Comparison of ENCODE assay signal across 27 cellular contexts in the genomic region with DNA sequence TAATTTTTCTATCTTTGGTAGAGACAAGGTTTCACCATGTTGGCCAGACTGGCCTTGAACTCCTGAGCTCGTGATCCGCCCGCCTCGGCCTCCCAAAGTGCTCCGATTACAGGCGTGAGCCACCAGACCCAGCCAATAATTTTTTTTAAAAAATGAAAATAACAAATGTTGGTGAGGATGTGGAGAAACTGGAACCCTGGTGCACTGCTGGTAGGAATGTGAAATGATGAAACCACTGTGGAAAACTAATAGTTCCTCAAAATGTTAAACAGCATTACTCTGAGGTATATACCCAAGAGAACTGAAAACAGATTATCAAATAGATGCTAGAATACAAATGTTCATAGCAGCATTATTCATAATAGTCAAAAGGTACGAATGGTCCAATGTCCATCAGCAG. TPM values are rescaled to one million over a fixed set of nuclear protein-coding genes. Genes with fewer than 3 reads are reported as not detected.
DNase-seq lines count a peak whose midpoint lies in the region; ATAC-seq and TF ChIP-seq lines count a peak whose summit lies in the region.
"Had no signal": no experiment of that assay in that cellular context is flagged by ENCODE, and none has a peak within 500 bp of the region (broad histone marks: within the 10 kb centered on the region; RNA-seq: fewer than 3 reads in every experiment).

No MANE protein-coding gene starts in this region.

- H3K36me3 Mint-ChIP-seq in type B pancreatic cell = no peaks in the 10 kb centered on the region
- no peaks in the 10 kb centered on the region for H3K36me3 Mint-ChIP-seq in nephron progenitor cell (ENCODE audit: low read depth)
- H3K36me3 Mint-ChIP-seq: activated naive CD8-positive, alpha-beta T cell treated with anti-CD3 and anti-CD28 coated beads for 36 hours; natural killer cell had no signal

- H3K4me3 Mint-ChIP-seq in type B pancreatic cell (no peak overlapping the region), nephron progenitor cell (no peak overlapping the region)
- H3K4me3 Mint-ChIP-seq: activated CD4-positive, alpha-beta memory T cell treated with anti-CD3 and anti-CD28 coated beads, Interleukin-2, amount 10 ng/mL, durations not matched to agents 7 days and 5 days; activated naive CD8-positive, alpha-beta T cell treated with anti-CD3 and anti-CD28 coated beads for 36 hours; central memory CD8-positive, alpha-beta T cell had no signal

- H3K9me3 Mint-ChIP-seq in type B pancreatic cell (no peaks in the 10 kb centered on the region), nephron progenitor cell (no peaks in the 10 kb centered on the region)
- H3K9me3 Mint-ChIP-seq: activated CD4-positive, alpha-beta memory T cell treated with anti-CD3 and anti-CD28 coated beads, Interleukin-2, amount 10 ng/mL, durations not matched to agents 7 days and 5 days; activated naive CD8-positive, alpha-beta T cell treated with anti-CD3 and anti-CD28 coated beads for 36 hours; central memory CD8-positive, alpha-beta T cell; natural killer cell had no signal

- H3K36me3 ChIP-seq in SK-N-SH (replicated peaks in 1 of 2; ENCODE audit: control insufficient read depth in 1 of 2, insufficient read depth in 2 of 2, low read length in 1 of 2) = no peaks in the 10 kb centered on the region
- H3K36me3 ChIP-seq: BLaER1, gastroesophageal sphincter, left lung had no signal

- no peak overlapping the region for H3K9ac ChIP-seq in SK-N-SH
- H3K9ac ChIP-seq: BLaER1 had no signal

- no peak overlapping the region for H3K27ac Mint-ChIP-seq in type B pancreatic cell
- H3K27ac Mint-ChIP-seq in nephron progenitor cell = no peak overlapping the region
- H3K27ac Mint-ChIP-seq: activated CD4-positive, alpha-beta memory T cell treated with anti-CD3 and anti-CD28 coated beads, Interleukin-2, amount 10 ng/mL, durations not matched to agents 7 days and 5 days; activated naive CD8-positive, alpha-beta T cell treated with anti-CD3 and anti-CD28 coated beads for 36 hours had no signal

- no peaks in the 10 kb centered on the region for H3K27me3 Mint-ChIP-seq in type B pancreatic cell
- peaks cover 3% of the 10 kb centered on the region for H3K27me3 Mint-ChIP-seq in nephron progenitor cell (ENCODE audit: low read depth, poor library complexity)
- H3K27me3 Mint-ChIP-seq: activated CD4-positive, alpha-beta memory T cell treated with anti-CD3 and anti-CD28 coated beads, Interleukin-2, amount 10 ng/mL, durations not matched to agents 7 days and 5 days; activated naive CD8-positive, alpha-beta T cell treated with anti-CD3 and anti-CD28 coated beads for 36 hours; central memory CD8-positive, alpha-beta T cell had no signal

- in situ Hi-C loops in astrocyte of the cerebellum (cut with HindIII; ENCODE audit: low sequenced_read_pairs) = no loop called here

- H3F3A ChIP-seq in SK-N-SH (replicated peaks; ENCODE audit: insufficient read depth) = peaks cover 35% of the 10 kb centered on the region

- CTCF ChIA-PET in SK-N-SH (lab: Yijun Ruan, JAX) = no interaction called here

- WGBS in SK-N-SH (ENCODE audit: low lambda C conversion rate) = 96% methylated on average over 7 of the region's 7 CpGs

- no peak for DNase-seq in SK-N-SH
- no peak for DNase-seq in astrocyte of the cerebellum (ENCODE audit: low read depth)
- DNase-seq in fibroblast of the aortic adventitia (ENCODE audit: low read depth) = no peak
- DNase-seq in type B pancreatic cell (ENCODE audit: extremely low spot score, unreplicated experiment) = no peak
- no peak for DNase-seq in nephron progenitor cell
- DNase-seq in A172 (ENCODE audit: low spot score) = no peak
- no peak for DNase-seq in foreskin melanocyte
- DNase-seq: activated CD4-positive, alpha-beta memory T cell treated with anti-CD3 and anti-CD28 coated beads, Interleukin-2, amount 10 ng/mL, durations not matched to agents 7 days and 5 days; activated naive CD8-positive, alpha-beta T cell treated with anti-CD3 and anti-CD28 coated beads for 36 hours; Caco-2; DMS79 treated with DMSO at 0.1 percent for 48 hours; dorsolateral prefrontal cortex; hypothalamus; left lung; natural killer cell; NCI-H1417 treated with DMSO at 0.1 percent for 48 hours; NCI-H2081 treated with DMSO at 0.1 percent for 48 hours; NCI-H345; NCI-H82; PC-9; posterior cingulate gyrus; SHP77 treated with DMSO at 0.1 percent for 48 hours had no signal

- no peaks in the 10 kb centered on the region for H3K27me3 ChIP-seq in SK-N-SH (ENCODE audit: insufficient read depth)
- H3K27me3 ChIP-seq: BLaER1, dorsolateral prefrontal cortex, gastroesophageal sphincter, left lung had no signal

- no peaks in the 10 kb centered on the region for H3K9me2 ChIP-seq in SK-N-SH

- peaks cover 12% of the 10 kb centered on the region for H3K4me1 Mint-ChIP-seq in type B pancreatic cell (ENCODE audit: unreplicated experiment)
- H3K4me1 Mint-ChIP-seq in nephron progenitor cell = peaks cover 11% of the 10 kb centered on the region
- H3K4me1 Mint-ChIP-seq: central memory CD8-positive, alpha-beta T cell; natural killer cell had no signal

- no peaks in the 10 kb centered on the region for H3K9me3 ChIP-seq in SK-N-SH
- H3K9me3 ChIP-seq: BLaER1, Caco-2, gastroesophageal sphincter, left lung had no signal

- no peak for TF ChIP-seq RAD21 in SK-N-SH (IDR thresholded peaks at IDR 0.05; ENCODE audit: low read length)

- H3K4me3 ChIP-seq in SK-N-SH (ENCODE audit: low read depth in 2 of 2, low read length in 1 of 2) (no peak overlapping the region), astrocyte of the cerebellum (ENCODE audit: low read depth, low read length) (no peak overlapping the region), fibroblast of the aortic adventitia (ENCODE audit: low read depth, low read length) (no peak overlapping the region)
- H3K4me3 ChIP-seq: BLaER1, dorsolateral prefrontal cortex, gastroesophageal sphincter, GM12878, left lung, PC-9 had no signal

- ATAC-seq in SK-N-SH treated with all-trans-retinoic acid at 6 μM for 48 hours = no peak
- ATAC-seq: gastroesophageal sphincter, GM12878, left lung, natural killer cell had no signal

- no peaks in the 10 kb centered on the region for H4K20me1 ChIP-seq in SK-N-SH (ENCODE audit: insufficient read depth)
- H4K20me1 ChIP-seq: BLaER1 had no signal

- POLR2A ChIA-PET in SK-N-SH (lab: Yijun Ruan, JAX) = no interaction called here

- H3K27ac ChIP-seq in SK-N-SH (ENCODE audit: low read depth in 2 of 2, low read length in 1 of 2) = no peak overlapping the region
- H3K27ac ChIP-seq: BLaER1 had no signal

- H3K79me2 ChIP-seq in SK-N-SH (ENCODE audit: insufficient read depth) = no peaks in the 10 kb centered on the region

- no peak overlapping the region for H3K4me2 ChIP-seq in SK-N-SH
- H3K4me2 ChIP-seq: BLaER1, PC-9 had no signal

- no peak overlapping the region for H2AFZ ChIP-seq in SK-N-SH (ENCODE audit: low read depth)
- H2AFZ ChIP-seq: PC-9 had no signal

- peaks cover 6 to 24% of the 10 kb centered on the region in 2 experiments; a peak in 3 of 4 replicates for H3K4me1 ChIP-seq in SK-N-SH (ENCODE audit: control insufficient read depth in 1 of 2, insufficient read depth in 2 of 2, low read depth in 1 of 2, low read length in 1 of 2)

- no peak for TF ChIP-seq EP300 in SK-N-SH (IDR thresholded peaks at IDR 0.05; ENCODE audit: borderline replicate concordance in 1 of 2, low read depth in 1 of 2, low read length in 1 of 2)

- TF ChIP-seq CTCF in SK-N-SH (IDR thresholded peaks at IDR 0.05) (peak; percentile 45), astrocyte of the cerebellum (IDR thresholded peaks at IDR 0.05; ENCODE audit: low read depth, low read length, missing control alignments) (peak; percentile 16), fibroblast of the aortic adventitia (IDR thresholded peaks at IDR 0.05; ENCODE audit: insufficient read depth, low read length) (peak; percentile 29), type B pancreatic cell (conservative IDR thresholded peaks at IDR 0.05) (peak; percentile 48), nephron progenitor cell (IDR thresholded peaks at IDR 0.05) (no peak)

TF ChIP-seq in SK-N-SH treated with all-trans-retinoic acid at 6 μM for 48 hours, 23 proteins besides CTCF, POLR2A, EP300 and RAD21 (continues in another document):
- TF ChIP-seq GLIS3 (CRISPR knock-in tag; IDR thresholded peaks at IDR 0.05) = no peak
- TF ChIP-seq ARNTL (CRISPR knock-in tag; IDR thresholded peaks at IDR 0.05; ENCODE audit: borderline replicate concordance, low read depth) = no peak
- TF ChIP-seq RARB (CRISPR knock-in tag; IDR thresholded peaks at IDR 0.05) = no peak
- TF ChIP-seq ZC3H10 (CRISPR knock-in tag; IDR thresholded peaks at IDR 0.05) = no peak
- TF ChIP-seq CSDC2 (CRISPR knock-in tag; IDR thresholded peaks at IDR 0.05) = no peak
- no peak for TF ChIP-seq ZFP30 (CRISPR knock-in tag; IDR thresholded peaks at IDR 0.05)
- TF ChIP-seq ESRRG (CRISPR knock-in tag; IDR thresholded peaks at IDR 0.05) = no peak
- TF ChIP-seq ZNF565 (CRISPR knock-in tag; conservative IDR thresholded peaks at IDR 0.05; ENCODE audit: low read depth) = no peak
- TF ChIP-seq TCF4 (CRISPR knock-in tag; IDR thresholded peaks at IDR 0.05; ENCODE audit: borderline replicate concordance) = no peak
- TF ChIP-seq ISL1 (CRISPR knock-in tag; IDR thresholded peaks at IDR 0.05) = no peak
- no peak for TF ChIP-seq SNAI2 (CRISPR knock-in tag; IDR thresholded peaks at IDR 0.05)
- TF ChIP-seq PPARA (CRISPR knock-in tag; IDR thresholded peaks at IDR 0.05; ENCODE audit: borderline replicate concordance) = no peak
- TF ChIP-seq ZNF70 (CRISPR knock-in tag; IDR thresholded peaks at IDR 0.05) = no peak

RNA-seq across cellular contexts. Expression of gene YWHAG, which starts 23.0 kb away (rescaled TPM):
- 60.4 and 78.0 TPM in 2 replicates for polyA plus RNA-seq in SK-N-SH (2012; rRNA removed)
- polyA plus RNA-seq in SK-N-SH (2012; cell fraction: cytosol; rRNA removed) = 69.7 and 76.5 TPM in 2 replicates
- 49.2 and 56.0 TPM in 2 replicates for polyA plus RNA-seq in SK-N-SH (2012; cell fraction: nucleus; rRNA removed)
- total RNA-seq in fibroblast of the aortic adventitia (ENCODE audit: low replicate concordance) (112 and 115 TPM in 2 replicates), type B pancreatic cell (ENCODE audit: low replicate concordance) (140 TPM in 2 replicates)
- total RNA-seq in A172 (2014; rRNA removed; shearing (Covaris generic)) = 149 and 151 TPM in 2 replicates

RNA-seq across cellular contexts. Expression of gene SSC4D, which starts 27.7 kb away (rescaled TPM):
- polyA plus RNA-seq in SK-N-SH (2012; rRNA removed) = 1.6 and 2.0 TPM in 2 replicates
- polyA plus RNA-seq in SK-N-SH (2012; cell fraction: cytosol; rRNA removed) = 0.75 and 1.3 TPM in 2 replicates
- polyA plus RNA-seq in SK-N-SH (2012; cell fraction: nucleus; rRNA removed) = 3.3 and 5.8 TPM in 2 replicates
- total RNA-seq in fibroblast of the aortic adventitia (ENCODE audit: low replicate concordance) = 0.36 and 1.5 TPM in 2 replicates
- 1.7 and 4.9 TPM in 2 replicates for total RNA-seq in type B pancreatic cell (ENCODE audit: low replicate concordance)
- 0.76 and 2.4 TPM in 2 replicates for total RNA-seq in A172 (2014; rRNA removed; shearing (Covaris generic))

RNA-seq across cellular contexts. Expression of gene ZP3, which starts 42.9 kb away (rescaled TPM):
- 4.5 and 5.4 TPM in 2 replicates for polyA plus RNA-seq in SK-N-SH (2012; rRNA removed)
- 3.1 and 3.9 TPM in 2 replicates for polyA plus RNA-seq in SK-N-SH (2012; cell fraction: cytosol; rRNA removed)
- polyA plus RNA-seq in SK-N-SH (2012; cell fraction: nucleus; rRNA removed) = 8.3 and 11.1 TPM in 2 replicates
- total RNA-seq in fibroblast of the aortic adventitia (ENCODE audit: low replicate concordance) (0.63 and 2.9 TPM in 2 replicates), type B pancreatic cell (ENCODE audit: low replicate concordance) (not detected in 2 replicates)
- 3.9 and 12.1 TPM in 2 replicates for total RNA-seq in A172 (2014; rRNA removed; shearing (Covaris generic))
